In the genomic region with DNA sequence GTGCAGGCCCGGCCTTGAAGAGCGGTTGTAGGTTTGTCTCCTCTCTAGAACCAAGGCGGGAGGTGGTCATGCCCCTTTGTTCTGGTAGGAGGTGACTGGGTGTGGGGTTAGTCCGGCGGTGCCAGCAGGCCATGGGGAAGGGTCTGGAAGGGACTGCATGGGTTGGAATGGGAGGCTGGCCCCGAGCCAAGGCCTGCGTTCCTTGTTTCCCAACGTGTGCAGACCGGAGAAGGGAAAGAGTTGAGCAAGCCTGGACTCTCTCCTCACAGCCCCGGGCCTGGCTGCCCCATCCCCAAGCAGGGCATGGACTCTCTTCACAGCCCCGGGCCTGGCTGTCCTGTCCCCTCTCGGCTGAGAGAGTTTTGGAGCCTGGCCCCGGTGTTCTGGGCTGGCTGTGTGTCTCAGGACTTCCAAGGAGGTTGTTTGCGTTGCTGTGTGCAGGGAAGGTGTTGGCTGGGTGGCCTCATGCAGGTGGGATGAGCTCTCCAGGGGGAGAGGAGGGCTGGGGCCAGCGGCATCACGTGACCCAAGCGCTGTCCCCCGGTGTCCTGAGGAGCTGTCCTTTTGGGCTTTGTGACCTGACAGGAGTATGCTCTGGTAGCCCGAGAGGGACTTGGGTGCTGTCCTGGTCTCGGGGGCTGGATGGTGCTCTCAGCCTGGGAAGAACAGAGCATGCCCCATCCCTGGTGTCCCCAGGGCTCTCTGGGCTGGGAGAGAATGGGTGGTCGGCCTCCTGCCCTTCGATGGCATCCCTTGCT, we compare ENCODE assay signal across 21 cellular contexts. TPM values are rescaled to one million over a fixed set of nuclear protein-coding genes. Genes with fewer than 3 reads are reported as not detected.
DNase-seq lines count a peak whose midpoint lies in the region; ATAC-seq, FAIRE-seq and TF ChIP-seq lines count a peak whose summit lies in the region.
"Had no signal": no experiment of that assay in that cellular context is flagged by ENCODE, and none has a peak within 500 bp of the region (broad histone marks: within the 10 kb centered on the region; RNA-seq: fewer than 3 reads in every experiment).

No MANE protein-coding gene starts in this region.

- CTCF ChIA-PET in GM12878 (lab: Yijun Ruan, JAX): no interaction called here

- H3K4me3 ChIP-seq in GM12878: no peak overlapping the region
- no peak overlapping the region for H3K4me3 ChIP-seq in mucosa of stomach (ENCODE audit: low read length)
- H3K4me3 ChIP-seq in stomach smooth muscle (ENCODE audit: low read length in 2 of 2): peak overlapping the region; percentile 65 to 75

- no peak overlapping the region for H3K27ac ChIP-seq in H9 (ENCODE audit: insufficient read length, low read depth, low read length)
- H3K27ac ChIP-seq in GM12878 (ENCODE audit: control insufficient read depth, insufficient read depth): no peak overlapping the region
- H3K27ac ChIP-seq in stomach smooth muscle (ENCODE audit: low read length): peak overlapping the region; percentile 97

- H3K9ac ChIP-seq in H9 (ENCODE audit: extremely low read depth, insufficient read length, low read length) (no peak overlapping the region), GM12878 (ENCODE audit: control insufficient read depth, insufficient read depth, low read length) (no peak overlapping the region), mucosa of stomach (ENCODE audit: low read length) (peak overlapping the region; percentile 39), stomach smooth muscle (ENCODE audit: low read length in 2 of 2) (peak overlapping the region; percentile 62 to 80)

- no peak for TF ChIP-seq EP300 in GM12878 (IDR thresholded peaks at IDR 0.05; ENCODE audit: borderline replicate concordance in 1 of 2, control insufficient read depth in 1 of 2, low read depth in 2 of 2, low read length in 2 of 2)

- no peak overlapping the region for H3K4ac ChIP-seq in H9 (ENCODE audit: low read depth, low read length)

- H2AK5ac ChIP-seq in H9 (ENCODE audit: insufficient read length, low read length): no peak overlapping the region

- peaks cover 2% of the 10 kb centered on the region for H3K23me2 ChIP-seq in H9 (ENCODE audit: insufficient read length, low read depth, low read length, poor library complexity, severe bottlenecking)

- peaks cover 6% of the 10 kb centered on the region; the same call in 1 of the 2 replicates for H3K27me3 Mint-ChIP-seq in H9 (ENCODE audit: low read depth)

- TF ChIP-seq RAD21 in GM12878 (IDR thresholded peaks at IDR 0.05; ENCODE audit: insufficient read depth, low read depth, low read length): no peak

- no peak overlapping the region for H2BK120ac ChIP-seq in H9 (ENCODE audit: low read depth, low read length, poor library complexity, severe bottlenecking)

- POLR2A ChIA-PET in GM12878 (lab: Charles Lee): no interaction called here

- no peak overlapping the region for H4K5ac ChIP-seq in H9 (ENCODE audit: insufficient read length, low read depth, low read length)

- H3T11ph ChIP-seq in H9 (ENCODE audit: low read length): no peak overlapping the region

- H3K79me1 ChIP-seq in H9 (ENCODE audit: insufficient read depth, low read depth, low read length, poor library complexity, severe bottlenecking): no peaks in the 10 kb centered on the region

- H2BK5ac ChIP-seq in H9 (ENCODE audit: insufficient read length, low read length): no peak overlapping the region

- in situ Hi-C loops in GM12878 (cut with MboI): no loop called here

- peak overlapping the region; percentile 27; the same call in 1 of the 2 replicates for H3K14ac ChIP-seq in H9 (ENCODE audit: insufficient read depth, low read length)

- RAD21 ChIA-PET in GM12878 (lab: Charles Lee; ENCODE audit: unreplicated experiment): no interaction called here

- peaks cover 0 to 7% (median 6%) of the 10 kb centered on the region in 3 experiments; a peak in 4 of 7 replicates for H3K36me3 Mint-ChIP-seq in H9 (ENCODE audit: insufficient read depth in 1 of 3, low read depth in 3 of 3)
- H3K36me3 Mint-ChIP-seq: activated CD4-positive, alpha-beta memory T cell treated with anti-CD3 and anti-CD28 coated beads for 36 hours; natural killer cell; stimulated activated naive B cell treated with anti-CD40 and anti-IgM and Interleukin-4, amounts not matched to agents 10 μg/mL and 1 μg/mL and 100 μg/mL, for 72 hours had no signal

- no peaks in the 10 kb centered on the region for H3K9me3 Mint-ChIP-seq in H9
- H3K9me3 Mint-ChIP-seq: activated CD4-positive, alpha-beta memory T cell treated with anti-CD3 and anti-CD28 coated beads for 36 hours; activated T-cell treated with anti-CD3 and anti-CD28 coated beads, Interleukin-2, amount 50 U/mL, for 4 hours; endodermal cell; natural killer cell had no signal

- TF ChIP-seq POLR2A in GM12878 (IDR thresholded peaks at IDR 0.05; ENCODE audit: low read depth, low read length) (no peak), GM18505 (IDR thresholded peaks at IDR 0.05; ENCODE audit: borderline replicate concordance, extremely low read depth, insufficient read depth, insufficient read length) (no peak)

- SMC1A ChIA-PET in GM12878 (lab: Charles Lee; ENCODE audit: uncharacterized antibody, unreplicated experiment): no interaction called here

- no peaks in the 10 kb centered on the region for H4K20me1 ChIP-seq in H9 (ENCODE audit: control insufficient read depth, insufficient read depth, insufficient read length)
- H4K20me1 ChIP-seq in GM12878 (ENCODE audit: control insufficient read depth, insufficient read depth): no peaks in the 10 kb centered on the region

- TF ChIP-seq CTCF in H9 (conservative IDR thresholded peaks at IDR 0.05) (no peak), GM12878 (IDR thresholded peaks at IDR 0.05 in 2 of 3, conservative IDR thresholded peaks at IDR 0.05 in 1 of 3; ENCODE audit: control insufficient read depth in 2 of 3, extremely low read depth in 1 of 3, insufficient read depth in 1 of 3, low read depth in 3 of 3, low read length in 3 of 3) (no peak)

- H4K91ac ChIP-seq in H9 (ENCODE audit: insufficient read length, low read depth, low read length): no peak overlapping the region

- H3K56ac ChIP-seq in H9 (ENCODE audit: insufficient read length, low read depth, low read length): no peak overlapping the region

- H3K23ac ChIP-seq in H9 (ENCODE audit: insufficient read length, low read depth, low read length): no peak overlapping the region

- H2BK12ac ChIP-seq in H9 (ENCODE audit: insufficient read length, low read depth, low read length): no peak overlapping the region

- H3K36me3 ChIP-seq in GM12878 (ENCODE audit: control insufficient read depth in 2 of 2, insufficient read depth in 2 of 2, low read length in 1 of 2): no peaks in the 10 kb centered on the region
- H3K36me3 ChIP-seq in mucosa of stomach (ENCODE audit: control insufficient read depth, insufficient read depth, low read length): no peaks in the 10 kb centered on the region
- no peaks in the 10 kb centered on the region for H3K36me3 ChIP-seq in stomach smooth muscle (ENCODE audit: control insufficient read depth in 2 of 2, insufficient read depth in 2 of 2, low read length in 2 of 2)

- DNase-seq in H9: no peak
- DNase-seq in GM12878 (ENCODE audit: low read depth, low spot score): no peak
- DNase-seq in NCI-H1930 (lab: John Stamatoyannopoulos, UW): no peak
- no peak for DNase-seq in AG08395 (ENCODE audit: low spot score)
- DNase-seq: activated CD4-positive, alpha-beta memory T cell treated with anti-CD3 and anti-CD28 coated beads for 36 hours; activated T-cell treated with anti-CD3 and anti-CD28 coated beads, Interleukin-2, amount 50 U/mL, for 4 hours; AML-193; central memory CD4-positive, alpha-beta T cell; endodermal cell; natural killer cell; NCI-H1694 treated with DMSO at 0.1 percent for 48 hours; stimulated activated naive B cell treated with anti-CD40 and anti-IgM and Interleukin-4, amounts not matched to agents 10 μg/mL and 1 μg/mL and 100 μg/mL, for 72 hours had no signal

- H3K27me3 ChIP-seq in H9 (ENCODE audit: insufficient read depth, low read length): no peaks in the 10 kb centered on the region
- H3K27me3 ChIP-seq in GM12878 (replicated peaks in 1 of 2; ENCODE audit: control insufficient read depth in 2 of 2, insufficient read depth in 2 of 2, low read length in 1 of 2): no peaks in the 10 kb centered on the region
- peaks cover 56% of the 10 kb centered on the region for H3K27me3 ChIP-seq in mucosa of stomach (ENCODE audit: control insufficient read depth, insufficient read depth, low read length)
- H3K27me3 ChIP-seq in stomach smooth muscle (ENCODE audit: control insufficient read depth in 1 of 2, insufficient read depth in 2 of 2, low read length in 2 of 2): peaks cover 0 to 2% of the 10 kb centered on the region in 2 donors

- no peaks in the 10 kb centered on the region for H3K9me3 ChIP-seq in H9 (ENCODE audit: control insufficient read depth, low read depth, low read length)
- no peaks in the 10 kb centered on the region for H3K9me3 ChIP-seq in GM12878 (replicated peaks; ENCODE audit: control insufficient read depth, insufficient read depth, low read length)
- H3K9me3 ChIP-seq in mucosa of stomach (ENCODE audit: control insufficient read depth, low read length): no peaks in the 10 kb centered on the region
- no peaks in the 10 kb centered on the region for H3K9me3 ChIP-seq in stomach smooth muscle (ENCODE audit: control insufficient read depth in 2 of 2, low read length in 2 of 2)

- H3K79me2 ChIP-seq in H9 (ENCODE audit: insufficient read depth, low read length) (no peaks in the 10 kb centered on the region; the same call in 1 of the 2 replicates), GM12878 (ENCODE audit: control insufficient read depth, insufficient read depth, low read length) (no peaks in the 10 kb centered on the region)

- peaks cover 14 to 24% of the 10 kb centered on the region in 2 experiments for H3K4me1 Mint-ChIP-seq in H9
- H3K4me1 Mint-ChIP-seq: natural killer cell had no signal

- no peak overlapping the region for H2AFZ ChIP-seq in H9 (ENCODE audit: low read length)
- no peak overlapping the region for H2AFZ ChIP-seq in GM12878 (ENCODE audit: control insufficient read depth, low read depth, low read length)

- H3K18ac ChIP-seq in H9 (ENCODE audit: insufficient read length, low read depth, low read length): no peak overlapping the region

- H2BK20ac ChIP-seq in H9 (ENCODE audit: low read depth, low read length, poor library complexity, severe bottlenecking): no peak overlapping the region

- WGBS in H9 (ENCODE audit: extremely low coverage, insufficient read length, low lambda C conversion rate): no CpG with 5 or more reads among the region's 22 CpGs
- 34% methylated on average over 21 of the region's 22 CpGs for WGBS in GM12878 (ENCODE audit: insufficient coverage, insufficient replicate concordance, low lambda C conversion rate, missing lambda C conversion rate)

- ATAC-seq in GM12878: no peak
- no peak for ATAC-seq in GM18868 (IDR thresholded peaks at IDR 0.05; ENCODE audit: unreplicated experiment)
- ATAC-seq in GM18505 (IDR thresholded peaks at IDR 0.05; ENCODE audit: unreplicated experiment): no peak
- ATAC-seq: activated T-cell treated with anti-CD3 and anti-CD28 coated beads, Interleukin-2, amount 50 U/mL, for 4 hours; natural killer cell; stimulated activated naive B cell treated with anti-CD40 and anti-IgM and Interleukin-4, amounts not matched to agents 10 μg/mL and 1 μg/mL and 100 μg/mL, for 72 hours had no signal

- no TSS peak for BruUV-seq in GM12878 (replicated peaks; lab: Mats Ljungman, UMichigan)

- no peak overlapping the region for H3K27ac Mint-ChIP-seq in H9
- H3K27ac Mint-ChIP-seq: activated CD4-positive, alpha-beta memory T cell treated with anti-CD3 and anti-CD28 coated beads for 36 hours; endodermal cell; natural killer cell; stimulated activated naive B cell treated with anti-CD40 and anti-IgM and Interleukin-4, amounts not matched to agents 10 μg/mL and 1 μg/mL and 100 μg/mL, for 72 hours had no signal

- no peak overlapping the region for H4K8ac ChIP-seq in H9 (replicated peaks; ENCODE audit: insufficient read length, low read depth, low read length)

- no peak overlapping the region for H2BK15ac ChIP-seq in H9 (ENCODE audit: low read depth, low read length)

- H3K4me2 ChIP-seq in H9 (ENCODE audit: insufficient read depth, insufficient read length, low read length) (no peak overlapping the region), GM12878 (ENCODE audit: control insufficient read depth, insufficient read depth) (no peak overlapping the region)

- no peaks in the 10 kb centered on the region; the same call in 1 of the 2 replicates for H3K4me1 ChIP-seq in H9 (ENCODE audit: insufficient read depth, low read length)
- H3K4me1 ChIP-seq in GM12878 (ENCODE audit: control insufficient read depth, insufficient read depth, low read length): no peaks in the 10 kb centered on the region
- peaks cover 25% of the 10 kb centered on the region for H3K4me1 ChIP-seq in mucosa of stomach (ENCODE audit: control insufficient read depth, insufficient read depth, low read length)
- peaks cover 78% of the 10 kb centered on the region for H3K4me1 ChIP-seq in stomach smooth muscle (ENCODE audit: control insufficient read depth, insufficient read depth, low read length)

- H3K4me3 Mint-ChIP-seq in H9: peak overlapping the region; percentile 14 to 41; a peak in 2 of 5 replicates
- H3K4me3 Mint-ChIP-seq: activated CD4-positive, alpha-beta memory T cell treated with anti-CD3 and anti-CD28 coated beads for 36 hours; activated T-cell treated with anti-CD3 and anti-CD28 coated beads, Interleukin-2, amount 50 U/mL, for 4 hours; natural killer cell; stimulated activated naive B cell treated with anti-CD40 and anti-IgM and Interleukin-4, amounts not matched to agents 10 μg/mL and 1 μg/mL and 100 μg/mL, for 72 hours had no signal

- intact Hi-C loops in GM12878 (cut with micrococcal nuclease; ENCODE audit: unreplicated experiment): no loop called here

- FAIRE-seq in GM12878 (lab: Jason Lieb, UNC): no peak

RNA-seq across cellular contexts. Expression of gene CACNA1H, which starts 2.6 kb away (rescaled TPM):
- 41.9 and 43.3 TPM in 2 replicates for total RNA-seq in H9 (2021)
- total RNA-seq in GM12878 (2013; cell fraction: nucleolus; rRNA removed): not detected in 2 replicates
- total RNA-seq in GM12878 (2014; rRNA removed): not detected in 2 replicates
- total RNA-seq in GM12878 (2014; rRNA removed; fragmentation: Illumina TruSeq; extraction: Trizol): not detected in 2 replicates
- total RNA-seq in GM12878 (2021): 0.19 and 0.54 TPM in 2 replicates
- polyA plus RNA-seq in GM12878 (2011; ENCODE audit: low read depth): not detected
- polyA plus RNA-seq in GM12878 (2011; rRNA removed): not detected in 2 replicates
- polyA plus RNA-seq in GM12878 (2011; cell fraction: cytosol; rRNA removed): not detected in 2 replicates
- 0.03 TPM in 1 of 2 replicates, not detected in the other for polyA plus RNA-seq in GM12878 (2011; cell fraction: nucleus; rRNA removed)
- 0.03 and 0.04 TPM in 2 replicates for polyA plus RNA-seq in GM12878 (2012)
- not detected in 2 replicates for polyA plus RNA-seq in GM12878 (2014; fragmentation: Illumina TruSeq; extraction: Trizol)
- polyA plus RNA-seq in GM12878 (2014; fragmentation: Nextera tagmentation; extraction: Ambion mirVana): not detected
- polyA plus RNA-seq in GM12878 (2014; rRNA removed): 0.03 TPM in 1 of 2 replicates, not detected in the other
- polyA plus RNA-seq in GM12878 (2016; fragmentation: Nextera tagmentation; extraction: Ambion mirVana): under 1 TPM in 1 of 2 experiments, not detected in 1; 0.03 TPM
- not detected in 2 replicates for polyA minus RNA-seq in GM12878 (2011; rRNA and poly(A)+ RNA removed)
- polyA minus RNA-seq in GM12878 (2011; cell fraction: cytosol; rRNA and poly(A)+ RNA removed): not detected in 2 replicates
- not detected in 2 replicates for polyA minus RNA-seq in GM12878 (2011; cell fraction: nucleus; rRNA and poly(A)+ RNA removed)
- total RNA-seq: OCI-LY7 had no signal

RNA-seq across cellular contexts. Expression of gene C1QTNF8, which starts 59.5 kb away (rescaled TPM):
- total RNA-seq in H9 (2021) (not detected in 2 replicates), GM12878 (2014; rRNA removed) (not detected in 2 replicates), GM12878 (2014; rRNA removed; fragmentation: Illumina TruSeq; extraction: Trizol) (not detected in 2 replicates), GM12878 (2021) (not detected in 2 replicates)
- total RNA-seq in GM12878 (2013; cell fraction: nucleolus; rRNA removed): not detected in 2 replicates
- not detected for polyA plus RNA-seq in GM12878 (2011; ENCODE audit: low read depth)
- polyA plus RNA-seq in GM12878 (2011; rRNA removed) (not detected in 2 replicates), GM12878 (2014; fragmentation: Illumina TruSeq; extraction: Trizol) (not detected in 2 replicates), GM12878 (2014; fragmentation: Nextera tagmentation; extraction: Ambion mirVana) (not detected), GM12878 (2014; rRNA removed) (not detected in 2 replicates), GM12878 (2016; fragmentation: Nextera tagmentation; extraction: Ambion mirVana) (not detected)
- not detected in 2 replicates for polyA plus RNA-seq in GM12878 (2011; cell fraction: cytosol; rRNA removed)
- not detected in 2 replicates for polyA plus RNA-seq in GM12878 (2011; cell fraction: nucleus; rRNA removed)
- polyA plus RNA-seq in GM12878 (2012): not detected in 2 replicates
- polyA minus RNA-seq in GM12878 (2011; rRNA and poly(A)+ RNA removed): not detected in 2 replicates
- polyA minus RNA-seq in GM12878 (2011; cell fraction: cytosol; rRNA and poly(A)+ RNA removed): not detected in 2 replicates
- not detected in 2 replicates for polyA minus RNA-seq in GM12878 (2011; cell fraction: nucleus; rRNA and poly(A)+ RNA removed)
- total RNA-seq: activated CD4-positive, alpha-beta memory T cell treated with anti-CD3 and anti-CD28 coated beads for 36 hours; activated T-cell treated with anti-CD3 and anti-CD28 coated beads, Interleukin-2, amount 50 U/mL, for 4 hours; fibroblast of villous mesenchyme; natural killer cell; NCI-H460; OCI-LY7; SK-MEL-5; smooth muscle cell had no signal
- polyA plus RNA-seq: smooth muscle cell had no signal

Comparison
In these comparisons a context has a peak if more than half of its experiments do, and no peak if none do; other contexts are left out.
1. H3K9ac ChIP-seq: peak in mucosa of stomach (single experiment) and stomach smooth muscle (2 of 2); none in H9 (single experiment) and GM12878 (single experiment).
2. H3K4me3 ChIP-seq: peak in stomach smooth muscle (2 of 2); none in GM12878 (single experiment) and mucosa of stomach (single experiment).
3. RNA of gene CACNA1H, which starts 2.6 kb away (total RNA-seq): 41.9 to 43.3 TPM in H9; 0.19 to 0.54 TPM in GM12878; every median in the first group is over 10 times any median in the second.